Comparison of ENCODE assay signal across 1 cellular context in the genomic region with DNA sequence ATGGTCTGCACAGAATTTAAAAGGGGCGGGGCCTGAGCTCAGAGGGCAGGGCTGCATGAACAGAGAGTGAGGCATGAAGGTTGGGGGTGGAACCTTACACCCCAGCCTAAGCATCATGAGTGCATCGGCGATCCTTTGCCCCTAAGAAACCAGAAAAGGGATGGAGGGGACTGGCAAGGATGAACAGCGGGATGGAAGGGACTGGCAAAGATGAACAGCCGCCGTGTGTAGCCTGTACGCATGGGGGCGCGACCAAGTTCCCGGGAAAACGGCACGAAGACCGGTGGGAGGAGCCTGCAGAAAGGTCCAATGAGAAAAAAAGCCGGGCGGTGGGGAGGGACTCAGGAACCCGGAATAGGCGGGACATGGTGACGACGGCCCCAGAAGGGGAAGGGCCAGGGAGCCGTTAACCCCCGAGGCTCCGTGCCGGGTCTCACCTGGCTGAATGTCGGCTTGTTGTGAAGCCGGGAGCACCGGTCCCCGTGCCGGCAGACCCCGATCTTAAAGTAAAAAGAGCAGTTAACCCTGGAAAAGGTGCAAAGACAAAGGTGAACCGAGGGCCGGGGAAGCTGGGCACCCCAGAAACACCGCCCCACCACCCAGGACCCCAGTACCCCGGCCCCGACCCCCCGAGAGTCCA.
A peak's percentile ranks its signal among the peaks of the same experiment; 100 is the strongest.
TF ChIP-seq lines count a peak whose summit lies in the region.

No MANE protein-coding gene starts in this region.

TF ChIP-seq in HepG2, 621 proteins besides CTCF, POLR2A, EP300 and RAD21 (continued from another document):
- TF ChIP-seq PRDM15 (CRISPR knock-in tag; IDR thresholded peaks at IDR 0.05) (0 out of 2 replicates have a peak, but pooled peaks have one; percentile 44), FOXP4 (CRISPR knock-in tag; IDR thresholded peaks at IDR 0.05) (0 out of 2 replicates have a peak, but pooled peaks have one; percentile 12), SOX6 (IDR thresholded peaks at IDR 0.05) (no peak), SOX6 (CRISPR knock-in tag; IDR thresholded peaks at IDR 0.05) (peak; percentile 43), MAX (IDR thresholded peaks at IDR 0.05) (peak; percentile 61), NCOA2 (CRISPR knock-in tag; IDR thresholded peaks at IDR 0.05) (0 out of 2 replicates have a peak, but pooled peaks have one; percentile 7), ZFP90 (CRISPR knock-in tag; IDR thresholded peaks at IDR 0.05; ENCODE audit: borderline replicate concordance) (0 out of 2 replicates have a peak, but pooled peaks have one; percentile 62)
TF ChIP-seq in HepG2: peak in this region for 68.
